Comparison of ENCODE assay signal across 22 cellular contexts in the genomic region with DNA sequence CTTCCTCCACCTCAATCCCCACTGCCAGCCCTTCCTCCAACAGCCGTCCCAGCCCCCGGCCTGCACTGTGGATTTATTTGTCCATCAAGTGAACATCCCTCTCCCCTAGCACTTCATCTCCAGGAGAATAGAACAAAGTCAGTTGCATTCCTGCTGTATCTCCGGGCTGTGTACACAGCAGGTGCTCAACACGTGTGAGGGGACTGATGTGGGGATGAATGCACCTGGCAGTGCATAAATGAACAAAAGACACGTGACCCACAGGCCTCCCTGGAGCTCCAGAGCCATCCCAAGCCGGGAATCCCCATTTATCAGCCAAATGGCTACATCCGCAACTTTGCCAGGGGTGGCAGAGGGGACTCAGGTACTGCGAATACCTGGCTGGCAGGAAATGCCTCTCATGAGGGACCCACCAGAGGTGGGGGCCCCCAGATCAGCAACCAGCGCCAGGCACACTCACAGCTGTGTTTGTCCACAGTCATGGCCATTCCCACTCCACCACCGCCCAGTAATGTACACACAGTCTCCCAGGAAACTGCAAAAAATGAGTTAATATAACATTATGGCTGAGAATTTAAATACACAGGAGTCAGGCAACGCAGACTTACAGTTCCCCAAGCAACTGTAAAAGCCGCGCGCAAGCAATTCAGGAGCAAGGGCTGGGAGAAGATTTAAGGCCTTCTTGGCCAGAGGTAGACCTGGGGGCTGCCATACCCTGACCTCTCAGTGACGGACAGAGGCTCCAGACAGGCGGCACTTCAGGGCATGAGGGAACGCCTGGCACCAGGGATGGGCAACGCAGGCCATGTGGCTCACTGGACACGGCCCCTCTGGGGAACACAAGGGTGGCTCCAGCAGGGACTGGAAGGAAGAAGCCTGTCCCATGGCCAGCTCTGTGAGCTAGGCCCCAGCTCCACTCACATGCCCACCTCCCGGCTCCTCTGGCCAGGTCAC. TPM values are rescaled to one million over a fixed set of nuclear protein-coding genes. Genes with fewer than 3 reads are reported as not detected.
DNase-seq lines count a peak whose midpoint lies in the region; ATAC-seq and TF ChIP-seq lines count a peak whose summit lies in the region.
"Had no signal": no experiment of that assay in that cellular context is flagged by ENCODE, and none has a peak within 500 bp of the region (broad histone marks: within the 10 kb centered on the region; RNA-seq: fewer than 3 reads in every experiment).

No MANE protein-coding gene starts in this region.

- no peaks in the 10 kb centered on the region for H3K9me3 ChIP-seq in neural cell (ENCODE audit: low read length)
- H3K9me3 ChIP-seq: ascending aorta, sigmoid colon, thoracic aorta had no signal

- DNase-seq in COLO668 (lab: John Stamatoyannopoulos, UW; ENCODE audit: unreplicated experiment) = peak; percentile 87
- peak; percentile 27 for DNase-seq in HT-29 (ENCODE audit: low spot score)
- DNase-seq in RWPE1 (ENCODE audit: low spot score) = no peak
- no peak for DNase-seq in AG08395 (ENCODE audit: low spot score)
- no peak for DNase-seq in epidermal melanocyte (ENCODE audit: insufficient read length, low spot score)
- DNase-seq: activated CD4-positive, alpha-beta T cell treated with anti-CD3 and anti-CD28 coated beads for 1 hour; CD8-positive, alpha-beta memory T cell; effector memory CD4-positive, alpha-beta T cell; kidney glomerular epithelial cell; mammary epithelial cell; naive thymus-derived CD4-positive, alpha-beta T cell; NCI-H1694; NCI-H446 treated with DMSO at 0.1 percent for 48 hours; sigmoid colon; stimulated activated naive B cell treated with anti-CD40 and anti-IgM and Interleukin-4, amounts not matched to agents 10 μg/mL and 1 μg/mL and 100 μg/mL, for 72 hours; SW 1271 had no signal

- TF ChIP-seq CTCF in RWPE1 (conservative IDR thresholded peaks at IDR 0.05; ENCODE audit: low read depth) (no peak), neural cell (IDR thresholded peaks at IDR 0.05; ENCODE audit: poor library complexity, severe bottlenecking) (no peak)

- no peak overlapping the region for H3K4me3 ChIP-seq in neural cell (ENCODE audit: low read length)
- H3K4me3 ChIP-seq: ascending aorta, sigmoid colon, thoracic aorta had no signal

- peak overlapping the region; percentile 56 for H3K9ac ChIP-seq in neural cell (ENCODE audit: low read length)

- no peak overlapping the region for H2AFZ ChIP-seq in neural cell (ENCODE audit: low read depth, low read length)

- no peaks in the 10 kb centered on the region for H3K36me3 ChIP-seq in neural cell (ENCODE audit: insufficient read depth, low read length)
- H3K36me3 ChIP-seq: ascending aorta, sigmoid colon, thoracic aorta had no signal

- H3K4me2 ChIP-seq in neural cell (ENCODE audit: low read length) = no peak overlapping the region

- CTCF ChIA-PET in RWPE1 (lab: Yijun Ruan, JAX) = interaction anchor here (0.7 kb wide), 2 partner anchors 36 to 230 kb away, joined by 3 to 5 read pairs; no protein-coding TSS in a partner anchor

- H4K20me1 ChIP-seq in neural cell (ENCODE audit: insufficient read depth) = no peaks in the 10 kb centered on the region

- H3K27ac ChIP-seq in RWPE1 = peak overlapping the region; percentile 99
- peak overlapping the region; percentile 86 for H3K27ac ChIP-seq in neural cell (ENCODE audit: low read length)
- H3K27ac ChIP-seq: ascending aorta, sigmoid colon, thoracic aorta had no signal

- no peak for TF ChIP-seq EP300 in neural cell (conservative IDR thresholded peaks at IDR 0.05; ENCODE audit: poor library complexity, severe bottlenecking)

- H3K27me3 ChIP-seq in neural cell (ENCODE audit: insufficient read depth, low read depth, low read length) = no peaks in the 10 kb centered on the region
- H3K27me3 ChIP-seq: ascending aorta, sigmoid colon had no signal

- ATAC-seq in GM21515 (IDR thresholded peaks at IDR 0.05; ENCODE audit: unreplicated experiment) = no peak
- no peak for ATAC-seq in HG03378 (IDR thresholded peaks at IDR 0.05; ENCODE audit: unreplicated experiment)
- ATAC-seq: activated naive CD4-positive, alpha-beta T cell treated with anti-CD3 and anti-CD28 coated beads, Interleukin-2, amount 50 U/mL, for 72 hours; naive thymus-derived CD4-positive, alpha-beta T cell; stimulated activated naive B cell treated with anti-CD40 and anti-IgM and Interleukin-4, amounts not matched to agents 10 μg/mL and 1 μg/mL and 100 μg/mL, for 72 hours had no signal

- H3K79me2 ChIP-seq in neural cell (replicated peaks; ENCODE audit: insufficient read depth, low read length) = peaks cover 13% of the 10 kb centered on the region

- H3K9me2 ChIP-seq in neural cell (ENCODE audit: insufficient read depth, low read length) = no peaks in the 10 kb centered on the region

- POLR2A ChIA-PET in RWPE1 (lab: Yijun Ruan, JAX; ENCODE audit: low non-redundant PET) = no interaction called here

- TF ChIP-seq RAD21 in neural cell (conservative IDR thresholded peaks at IDR 0.05) = no peak

- H3F3A ChIP-seq in neural cell (ENCODE audit: insufficient read depth, low read length, poor library complexity, severe bottlenecking) = no peaks in the 10 kb centered on the region

TF ChIP-seq in neural cell, 6 proteins besides CTCF, POLR2A, EP300 and RAD21:
- no peak for TF ChIP-seq EZH2 (IDR thresholded peaks at IDR 0.05; ENCODE audit: borderline replicate concordance, insufficient read depth, low read length, poor library complexity, severe bottlenecking)
- no peak for TF ChIP-seq POLR2AphosphoS5 (IDR thresholded peaks at IDR 0.05)
TF ChIP-seq in neural cell: peak in this region for 0.

RNA-seq across cellular contexts. Expression of a gene that starts 50.3 kb away (rescaled TPM):
- 47.2 and 48.3 TPM in 2 replicates for total RNA-seq in HT-29 (2014; rRNA removed; shearing (Covaris generic))
- polyA plus RNA-seq in neural cell = 21.9 and 27.5 TPM in 2 replicates
- polyA minus RNA-seq in neural cell = 134 and 148 TPM in 2 replicates

Comparison
In these comparisons a context has a peak if more than half of its experiments do, and no peak if none do; other contexts are left out.
1. DNase-seq: peak in COLO668 (single experiment) and HT-29 (single experiment); none in RWPE1 (single experiment), AG08395 (single experiment) and epidermal melanocyte (single experiment).